Comparison of ENCODE assay signal across 34 cellular contexts in genomic region chrX:30673884-30674598, GRCh38.
"Had no signal": no experiment of that assay in that cellular context is flagged by ENCODE, and none has a peak within 500 bp of the region (broad histone marks: within the 10 kb centered on the region; RNA-seq: fewer than 3 reads in every experiment).

No MANE protein-coding gene starts in this region.

- H3K4me3 ChIP-seq: lung, smooth muscle cell, thyroid gland, upper lobe of left lung had no signal

- H3K4me1 Mint-ChIP-seq: activated naive CD4-positive, alpha-beta T cell treated with anti-CD3 and anti-CD28 coated beads, Interleukin-2, amount 10 ng/mL, durations not matched to agents 7 days and 5 days; activated naive CD8-positive, alpha-beta T cell treated with anti-CD3 and anti-CD28 coated beads, Interleukin-2, amount 10 ng/mL, durations not matched to agents 7 days and 5 days; endodermal cell; immature natural killer cell; natural killer cell; stimulated activated memory B cell treated with anti-CD40 and anti-IgM and Interleukin-4, amounts not matched to agents 10 μg/mL and 1 μg/mL and 100 μg/mL, for 72 hours; stimulated activated naive CD8-positive, alpha-beta T cell treated with anti-CD3 and anti-CD28 coated beads, Interleukin-15, amount 100 ng/mL, for 72 hours; T-helper 17 cell had no signal

- H3K4me2 ChIP-seq: smooth muscle cell had no signal

- H3K9me3 Mint-ChIP-seq: activated naive CD4-positive, alpha-beta T cell treated with anti-CD3 and anti-CD28 coated beads, Interleukin-2, amount 10 ng/mL, durations not matched to agents 7 days and 5 days; activated naive CD8-positive, alpha-beta T cell treated with anti-CD3 and anti-CD28 coated beads, Interleukin-2, amount 10 ng/mL, durations not matched to agents 7 days and 5 days; endodermal cell; immature natural killer cell; natural killer cell; stimulated activated memory B cell treated with anti-CD40 and anti-IgM and Interleukin-4, amounts not matched to agents 10 μg/mL and 1 μg/mL and 100 μg/mL, for 72 hours; stimulated activated naive CD8-positive, alpha-beta T cell treated with anti-CD3 and anti-CD28 coated beads, Interleukin-15, amount 100 ng/mL, for 72 hours had no signal

- H3K36me3 Mint-ChIP-seq: natural killer cell had no signal

- ATAC-seq: activated CD4-positive, CD25-positive, alpha-beta regulatory T cell treated with anti-CD3 and anti-CD28 coated beads, Interleukin-2, amount 50 U/mL, for 24 hours; esophagus mucosa; natural killer cell; stimulated activated memory B cell treated with anti-CD40 and anti-IgM and Interleukin-4, amounts not matched to agents 10 μg/mL and 1 μg/mL and 100 μg/mL, for 72 hours; stimulated activated naive CD8-positive, alpha-beta T cell treated with anti-CD3 and anti-CD28 coated beads, Interleukin-15, amount 100 ng/mL, for 72 hours; T-helper 17 cell had no signal

- H3K27me3 Mint-ChIP-seq: activated naive CD4-positive, alpha-beta T cell treated with anti-CD3 and anti-CD28 coated beads, Interleukin-2, amount 10 ng/mL, durations not matched to agents 7 days and 5 days; activated naive CD8-positive, alpha-beta T cell treated with anti-CD3 and anti-CD28 coated beads, Interleukin-2, amount 10 ng/mL, durations not matched to agents 7 days and 5 days; progenitor cell of endocrine pancreas; stimulated activated memory B cell treated with anti-CD40 and anti-IgM and Interleukin-4, amounts not matched to agents 10 μg/mL and 1 μg/mL and 100 μg/mL, for 72 hours; stimulated activated naive CD8-positive, alpha-beta T cell treated with anti-CD3 and anti-CD28 coated beads, Interleukin-15, amount 100 ng/mL, for 72 hours; T-helper 17 cell had no signal

- H3K27ac ChIP-seq: brain microvascular endothelial cell, thyroid gland, upper lobe of left lung, WERI-Rb-1 had no signal

- H3K9me3 ChIP-seq: thyroid gland, upper lobe of left lung had no signal

- H3K27me3 ChIP-seq: brain microvascular endothelial cell, thyroid gland, upper lobe of left lung had no signal

- H3K4me1 ChIP-seq: thyroid gland, upper lobe of left lung had no signal

- H3K4me3 Mint-ChIP-seq: activated naive CD4-positive, alpha-beta T cell treated with anti-CD3 and anti-CD28 coated beads, Interleukin-2, amount 10 ng/mL, durations not matched to agents 7 days and 5 days; activated naive CD8-positive, alpha-beta T cell treated with anti-CD3 and anti-CD28 coated beads, Interleukin-2, amount 10 ng/mL, durations not matched to agents 7 days and 5 days; endodermal cell; immature natural killer cell; natural killer cell; stimulated activated memory B cell treated with anti-CD40 and anti-IgM and Interleukin-4, amounts not matched to agents 10 μg/mL and 1 μg/mL and 100 μg/mL, for 72 hours; stimulated activated naive CD8-positive, alpha-beta T cell treated with anti-CD3 and anti-CD28 coated beads, Interleukin-15, amount 100 ng/mL, for 72 hours; T-helper 17 cell had no signal

- H3K27ac Mint-ChIP-seq: activated naive CD4-positive, alpha-beta T cell treated with anti-CD3 and anti-CD28 coated beads, Interleukin-2, amount 10 ng/mL, durations not matched to agents 7 days and 5 days; activated naive CD8-positive, alpha-beta T cell treated with anti-CD3 and anti-CD28 coated beads, Interleukin-2, amount 10 ng/mL, durations not matched to agents 7 days and 5 days; endodermal cell; natural killer cell; progenitor cell of endocrine pancreas; stimulated activated memory B cell treated with anti-CD40 and anti-IgM and Interleukin-4, amounts not matched to agents 10 μg/mL and 1 μg/mL and 100 μg/mL, for 72 hours; stimulated activated naive CD8-positive, alpha-beta T cell treated with anti-CD3 and anti-CD28 coated beads, Interleukin-15, amount 100 ng/mL, for 72 hours; T-helper 17 cell had no signal

- DNase-seq: activated CD4-positive, alpha-beta T cell treated with anti-CD3 and anti-CD28 coated beads for 48 hours; activated CD4-positive, alpha-beta T cell treated with anti-CD3 and anti-CD28 coated beads, Interleukin-2, amount 50 U/mL, for 48 hours; activated CD8-positive, alpha-beta memory T cell treated with anti-CD3 and anti-CD28 coated beads for 24 hours; activated CD8-positive, alpha-beta memory T cell treated with anti-CD3 and anti-CD28 coated beads, Interleukin-2, amount 50 U/mL, for 4 hours; activated gamma-delta T cell; activated naive CD4-positive, alpha-beta T cell treated with anti-CD3 and anti-CD28 coated beads, Interleukin-2, amount 10 ng/mL, durations not matched to agents 7 days and 5 days; activated naive CD8-positive, alpha-beta T cell treated with anti-CD3 and anti-CD28 coated beads, Interleukin-2, amount 10 ng/mL, durations not matched to agents 7 days and 5 days; activated T-cell treated with anti-CD3 and anti-CD28 coated beads, Interleukin-2, amount 50 U/mL, for 48 hours; brain microvascular endothelial cell; cortex of kidney; endodermal cell; foreskin fibroblast; head of caudate nucleus; hypothalamus; immature natural killer cell; mesendoderm; natural killer cell; retina; stimulated activated CD4-positive, alpha-beta T cell treated with anti-CD3 and anti-CD28 coated beads, Interleukin-1b, Interleukin-23, amount 100 ng/mL, for 48 hours; stimulated activated CD4-positive, alpha-beta T cell treated with anti-CD3 and anti-CD28 coated beads, Interleukin-4, amount 100 ng/mL, for 4 hours; stimulated activated CD8-positive, alpha-beta memory T cell treated with anti-CD3 and anti-CD28 coated beads, Interleukin-4, amount 100 ng/mL, for 48 hours; stimulated activated naive CD8-positive, alpha-beta T cell treated with anti-CD3 and anti-CD28 coated beads, Interleukin-15, amount 100 ng/mL, for 72 hours; substantia nigra; T-helper 17 cell; T1000; thyroid gland; upper lobe of left lung; WERI-Rb-1 had no signal

- H3K36me3 ChIP-seq: brain microvascular endothelial cell, thyroid gland, upper lobe of left lung, WERI-Rb-1 had no signal
